2 cellular contexts compared by ENCODE assay signal in genomic region chr1:19397217-19397945, GRCh38.
TF ChIP-seq lines count a peak whose summit lies in the region.

No MANE protein-coding gene starts in this region.

TF ChIP-seq in HepG2, 621 proteins besides CTCF, POLR2A, EP300 and RAD21:
- no peak for TF ChIP-seq ZNF567 (CRISPR knock-in tag; IDR thresholded peaks at IDR 0.05; ENCODE audit: borderline replicate concordance)
- no peak for TF ChIP-seq POLR2G (IDR thresholded peaks at IDR 0.05; ENCODE audit: low read depth, low read length)
- no peak for TF ChIP-seq ZNF609 (CRISPR knock-in tag; IDR thresholded peaks at IDR 0.05; ENCODE audit: borderline replicate concordance)
- TF ChIP-seq ZNF768 (CRISPR knock-in tag; IDR thresholded peaks at IDR 0.05), result peak; percentile 70; the same call in 1 of the 2 replicates

TF ChIP-seq in K562, 482 proteins besides CTCF, POLR2A, EP300 and RAD21:
- no peak for TF ChIP-seq ZNF696 (CRISPR knock-in tag; conservative IDR thresholded peaks at IDR 0.05)
- no peak for TF ChIP-seq MLLT1 (IDR thresholded peaks at IDR 0.05)
- TF ChIP-seq CUX1 (CRISPR knock-in tag; IDR thresholded peaks at IDR 0.05), result no peak
- TF ChIP-seq PPARD (CRISPR knock-in tag; IDR thresholded peaks at IDR 0.05), result no peak
- peak; percentile 91 for TF ChIP-seq RBM25 (IDR thresholded peaks at IDR 0.05; ENCODE audit: low read depth, low read length, severe bottlenecking)
- no peak for TF ChIP-seq ZNF77 (CRISPR knock-in tag; IDR thresholded peaks at IDR 0.05)
- no peak for TF ChIP-seq TCFL5 (CRISPR knock-in tag; conservative IDR thresholded peaks at IDR 0.05)
- TF ChIP-seq SIN3B (IDR thresholded peaks at IDR 0.05; ENCODE audit: low read depth), result no peak
- no peak for TF ChIP-seq SLC30A9 (CRISPR knock-in tag; IDR thresholded peaks at IDR 0.05)
- no peak for TF ChIP-seq ZNF134 (CRISPR knock-in tag; conservative IDR thresholded peaks at IDR 0.05)
- no peak for TF ChIP-seq SIRT6 (IDR thresholded peaks at IDR 0.05; ENCODE audit: low read depth, low read length)
- TF ChIP-seq ZFP36 (IDR thresholded peaks at IDR 0.05; ENCODE audit: low read depth, low read length, partially characterized antibody), result peak; percentile 70
- no peak for TF ChIP-seq SNRNP70 (optimal IDR thresholded peaks at IDR 0.05; ENCODE audit: low read depth, low read length)
- peak; percentile 44; the same call in 1 of the 2 replicates for TF ChIP-seq BCOR (IDR thresholded peaks at IDR 0.05)
- no peak for TF ChIP-seq POLR2AphosphoS2 (IDR thresholded peaks at IDR 0.05; ENCODE audit: low read length)
- no peak for TF ChIP-seq GABPB2 (CRISPR knock-in tag; conservative IDR thresholded peaks at IDR 0.05)
- TF ChIP-seq CSDE1 (IDR thresholded peaks at IDR 0.05), result no peak
- no peak for TF ChIP-seq SP2 (IDR thresholded peaks at IDR 0.05; ENCODE audit: extremely low read depth, low read depth, low read length, poor library complexity, severe bottlenecking)
- no peak for TF ChIP-seq U2AF1 (optimal IDR thresholded peaks at IDR 0.05; ENCODE audit: low read depth, low read length)
- no peak for TF ChIP-seq TRIM24 (IDR thresholded peaks at IDR 0.05)
